ENCODE assay signal across 1 cellular context in the genomic region with DNA sequence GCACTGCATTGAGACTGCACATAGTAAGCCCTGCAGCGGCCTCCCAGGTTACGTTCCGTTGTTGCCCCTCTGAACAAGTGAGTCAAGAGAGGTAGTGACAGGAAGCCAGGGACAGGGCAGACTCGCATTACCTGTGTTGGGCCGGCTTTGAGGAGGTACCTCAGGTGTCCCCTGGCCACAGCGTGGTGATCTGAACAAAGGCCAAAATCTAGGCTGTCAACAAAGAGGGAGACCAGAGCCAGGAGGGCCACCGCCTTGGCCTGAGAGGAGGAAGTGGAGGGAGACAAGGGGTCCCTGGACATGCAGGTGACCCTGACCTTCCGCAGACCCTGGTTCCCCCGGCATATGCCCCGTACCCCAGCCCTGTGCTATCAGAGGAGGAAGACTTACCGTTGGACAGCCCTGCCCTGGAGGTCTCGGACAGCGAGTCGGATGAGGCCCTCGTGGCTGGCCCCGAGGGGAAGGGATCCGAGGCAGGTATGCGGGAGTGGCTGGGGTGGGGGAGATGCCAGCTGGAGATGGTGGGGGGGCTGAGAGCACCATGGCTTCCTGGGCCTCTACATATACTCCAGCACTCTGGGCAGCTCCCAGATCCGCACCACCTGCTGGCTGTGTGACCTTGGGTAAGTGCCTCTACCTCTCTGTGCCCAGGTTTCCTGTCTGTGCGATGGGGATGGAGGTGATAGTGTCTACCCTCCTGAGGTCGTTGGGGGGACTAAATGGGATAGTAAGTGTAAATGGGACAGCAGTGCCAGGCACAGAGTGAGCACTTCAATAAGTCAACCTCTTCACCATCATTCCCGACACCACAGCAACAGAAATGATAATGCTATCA.
TF ChIP-seq lines count a peak whose summit lies in the region.

No MANE protein-coding gene starts in this region.

TF ChIP-seq in GM12878, 131 proteins besides CTCF, POLR2A, EP300 and RAD21:
- TF ChIP-seq IKZF2 (IDR thresholded peaks at IDR 0.05), result no peak
- no peak for TF ChIP-seq ZSCAN29 (IDR thresholded peaks at IDR 0.05)
- no peak for TF ChIP-seq ZZZ3 (IDR thresholded peaks at IDR 0.05; ENCODE audit: control insufficient read depth, insufficient read length, low read depth)
- no peak for TF ChIP-seq HCFC1 (IDR thresholded peaks at IDR 0.05; ENCODE audit: low read length)
- no peak for TF ChIP-seq CHD2 (IDR thresholded peaks at IDR 0.05; ENCODE audit: borderline replicate concordance, low read depth, low read length)
- no peak for TF ChIP-seq PRDM15 (CRISPR knock-in tag; IDR thresholded peaks at IDR 0.05)
- no peak for TF ChIP-seq ZBTB40 (IDR thresholded peaks at IDR 0.05; ENCODE audit: borderline replicate concordance)
- TF ChIP-seq EGR1 (IDR thresholded peaks at IDR 0.05; ENCODE audit: borderline replicate concordance in 1 of 2, low read depth in 2 of 2, low read length in 2 of 2), result no peak
- TF ChIP-seq ZNF24 (IDR thresholded peaks at IDR 0.05), result no peak
- no peak for TF ChIP-seq STAT1 (conservative IDR thresholded peaks at IDR 0.05)
- no peak for TF ChIP-seq SPI1 (IDR thresholded peaks at IDR 0.05; ENCODE audit: borderline replicate concordance, insufficient read depth, low read depth, low read length)
- no peak for TF ChIP-seq SUPT20H (IDR thresholded peaks at IDR 0.05; ENCODE audit: borderline replicate concordance, control insufficient read depth, low read depth, low read length)
- no peak for TF ChIP-seq NR2C1 (IDR thresholded peaks at IDR 0.05)
- no peak for TF ChIP-seq RAD51 (IDR thresholded peaks at IDR 0.05)
- TF ChIP-seq CEBPB (IDR thresholded peaks at IDR 0.05; ENCODE audit: borderline replicate concordance in 1 of 2, low read depth in 2 of 2, low read length in 2 of 2), result no peak
- no peak for TF ChIP-seq TBL1XR1 (IDR thresholded peaks at IDR 0.05; ENCODE audit: low read depth, low read length)
- TF ChIP-seq E2F4 (IDR thresholded peaks at IDR 0.05; ENCODE audit: low read depth, low read length), result no peak
- TF ChIP-seq ESRRA (IDR thresholded peaks at IDR 0.05; ENCODE audit: low read length), result no peak
